22 cellular contexts compared by ENCODE assay signal in the genomic region with DNA sequence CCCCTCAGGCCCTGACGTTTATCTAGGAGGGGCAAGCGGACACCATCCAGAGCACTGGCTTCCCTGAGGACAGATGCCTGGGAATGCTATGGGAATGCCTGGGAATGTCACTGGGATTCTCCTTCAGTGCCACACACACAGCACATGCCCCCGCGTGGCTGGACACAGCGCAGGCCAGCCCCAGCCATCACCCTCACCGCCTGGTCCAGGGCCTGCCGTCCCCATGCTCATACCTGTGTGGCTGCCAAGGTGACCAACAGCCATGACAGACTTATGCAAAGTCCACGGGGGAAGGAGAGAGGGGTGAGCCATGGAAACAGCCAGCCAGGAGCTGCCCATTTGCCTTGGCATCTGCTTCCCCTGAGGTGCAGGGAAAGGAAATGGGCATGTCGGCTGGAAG. TPM values are rescaled to one million over a fixed set of nuclear protein-coding genes. Genes with fewer than 3 reads are reported as not detected.
DNase-seq lines count a peak whose midpoint lies in the region; ATAC-seq and TF ChIP-seq lines count a peak whose summit lies in the region.
"Had no signal": no experiment of that assay in that cellular context is flagged by ENCODE, and none has a peak within 500 bp of the region (broad histone marks: within the 10 kb centered on the region; RNA-seq: fewer than 3 reads in every experiment).

No MANE protein-coding gene starts in this region.

- no peak overlapping the region for H2BK5ac ChIP-seq in IMR-90 (ENCODE audit: low read depth, low read length, poor library complexity, severe bottlenecking)
- H2BK5ac ChIP-seq in neuronal stem cell (ENCODE audit: low read length) = no peak overlapping the region

- peaks cover 0 to 6% (median 0%) of the 10 kb centered on the region in 11 experiments; a peak in 1 of 22 replicates for H4K20me1 ChIP-seq in BLaER1 treated with 17β-estradiol and CSF1 and Interleukin-3, amounts not matched to agents 10 nM and 100 nM
- no peaks in the 10 kb centered on the region for H4K20me1 ChIP-seq in IMR-90 (ENCODE audit: insufficient read depth, low read length)

- no peak for TF ChIP-seq RAD21 in IMR-90 (IDR thresholded peaks at IDR 0.05; ENCODE audit: low read length)

- peaks cover 1 to 8% of the 10 kb centered on the region in 2 donors for H3K27me3 Mint-ChIP-seq in CD4-positive, alpha-beta memory T cell
- peaks cover 26% of the 10 kb centered on the region for H3K27me3 Mint-ChIP-seq in stimulated activated naive CD8-positive, alpha-beta T cell treated with anti-CD3 and anti-CD28 coated beads, Interleukin-15, amount 100 ng/mL, for 72 hours

- no peak overlapping the region for H2BK20ac ChIP-seq in IMR-90 (ENCODE audit: low read depth, low read length)

- H3K27ac Mint-ChIP-seq in CD4-positive, alpha-beta memory T cell = no peak overlapping the region
- H3K27ac Mint-ChIP-seq in stimulated activated naive CD8-positive, alpha-beta T cell treated with anti-CD3 and anti-CD28 coated beads, Interleukin-15, amount 100 ng/mL, for 72 hours = no peak overlapping the region
- H3K27ac Mint-ChIP-seq: CD14-positive monocyte; CD8-positive, alpha-beta T cell had no signal

- H3K4me3 ChIP-seq in BLaER1 treated with 17β-estradiol and CSF1 and Interleukin-3, amounts not matched to agents 10 nM and 100 nM = no peak overlapping the region
- H3K4me3 ChIP-seq in IMR-90 (ENCODE audit: insufficient read depth, low read depth, low read length) (no peak overlapping the region), neuronal stem cell (ENCODE audit: low read length in 2 of 2) (peak overlapping the region in 1 of 2 donors; percentile 13), aorta (ENCODE audit: low read length in 2 of 2) (no peak overlapping the region), ovary (no peak overlapping the region)
- H3K4me3 ChIP-seq in CD4-positive, alpha-beta memory T cell (ENCODE audit: low read length in 2 of 2) = no peak overlapping the region
- H3K4me3 ChIP-seq: GM12878 had no signal

- H3K9me3 Mint-ChIP-seq in CD4-positive, alpha-beta memory T cell = no peaks in the 10 kb centered on the region
- H3K9me3 Mint-ChIP-seq in stimulated activated naive CD8-positive, alpha-beta T cell treated with anti-CD3 and anti-CD28 coated beads, Interleukin-15, amount 100 ng/mL, for 72 hours = no peaks in the 10 kb centered on the region
- H3K9me3 Mint-ChIP-seq: CD8-positive, alpha-beta T cell had no signal

- H4K5ac ChIP-seq in IMR-90 (ENCODE audit: low read depth, low read length) = no peak overlapping the region

- no peak for ATAC-seq in IMR-90 (ENCODE audit: low read depth)
- no peak for ATAC-seq in aorta (ENCODE audit: low FRiP score)
- ATAC-seq in stimulated activated naive CD8-positive, alpha-beta T cell treated with anti-CD3 and anti-CD28 coated beads, Interleukin-15, amount 100 ng/mL, for 72 hours = no peak
- ATAC-seq: CD8-positive, alpha-beta T cell; GM12878 had no signal

- CTCF ChIA-PET in IMR-90 (lab: Yijun Ruan, JAX) = no interaction called here
- CTCF ChIA-PET in CD4-positive, alpha-beta memory T cell (lab: Charles Lee; ENCODE audit: partially characterized antibody) = no interaction called here

- no peak for DNase-seq in IMR-90
- no peak for DNase-seq in neuronal stem cell (ENCODE audit: low spot score)
- peak; percentile 27 to 41 for DNase-seq in aorta
- no peak for DNase-seq in ovary
- no peak for DNase-seq in CD4-positive, alpha-beta memory T cell
- no peak for DNase-seq in Kasumi-1 (lab: John Stamatoyannopoulos, UW)
- no peak for DNase-seq in stimulated activated naive CD8-positive, alpha-beta T cell treated with anti-CD3 and anti-CD28 coated beads, Interleukin-15, amount 100 ng/mL, for 72 hours
- DNase-seq: 8988T; ACHN; BE2C; C1 segment of cervical spinal cord; Caco-2; Calu3; CD4-positive, CD25-positive, alpha-beta regulatory T cell; CD8-positive, alpha-beta T cell; DMS79 treated with DMSO at 0.1 percent for 48 hours; GDM1 had no signal

- no peak overlapping the region for H2AK9ac ChIP-seq in IMR-90 (replicated peaks; ENCODE audit: low read depth, low read length, poor library complexity)

- no peak overlapping the region for H2BK120ac ChIP-seq in IMR-90 (ENCODE audit: low read depth, low read length)
- H2BK120ac ChIP-seq in neuronal stem cell (ENCODE audit: low read depth, low read length) = no peak overlapping the region

- H3K23ac ChIP-seq in IMR-90 (ENCODE audit: low read depth, low read length) = no peak overlapping the region
- no peak overlapping the region for H3K23ac ChIP-seq in neuronal stem cell (ENCODE audit: low read depth, low read length, poor library complexity)

- intact Hi-C loops in IMR-90 (cut with micrococcal nuclease) (no loop called here), aorta (cut with DNase I) (no loop called here), ovary (cut with DNase I) (no loop called here)
- intact Hi-C loops in CD4-positive, alpha-beta memory T cell (cut with micrococcal nuclease) = no loop called here

- H3K4ac ChIP-seq in IMR-90 (ENCODE audit: low read depth, low read length) (no peak overlapping the region), neuronal stem cell (ENCODE audit: low read length) (no peak overlapping the region)

- no peaks in the 10 kb centered on the region for H3K4me1 Mint-ChIP-seq in CD4-positive, alpha-beta memory T cell
- no peaks in the 10 kb centered on the region for H3K4me1 Mint-ChIP-seq in stimulated activated naive CD8-positive, alpha-beta T cell treated with anti-CD3 and anti-CD28 coated beads, Interleukin-15, amount 100 ng/mL, for 72 hours
- H3K4me1 Mint-ChIP-seq: CD14-positive monocyte; CD4-positive, CD25-positive, alpha-beta regulatory T cell had no signal

- no peak for TF ChIP-seq CTCF in IMR-90 (conservative IDR thresholded peaks at IDR 0.05; ENCODE audit: low read depth, low read length)
- TF ChIP-seq CTCF in ovary (IDR thresholded peaks at IDR 0.05) = no peak

- H2AK5ac ChIP-seq in IMR-90 (ENCODE audit: low read depth, low read length) = no peak overlapping the region
- H2AK5ac ChIP-seq in neuronal stem cell (ENCODE audit: low read depth, low read length) = no peak overlapping the region

- H3K4me3 Mint-ChIP-seq in CD4-positive, alpha-beta memory T cell = no peak overlapping the region
- H3K4me3 Mint-ChIP-seq in stimulated activated naive CD8-positive, alpha-beta T cell treated with anti-CD3 and anti-CD28 coated beads, Interleukin-15, amount 100 ng/mL, for 72 hours = no peak overlapping the region
- H3K4me3 Mint-ChIP-seq: CD14-positive monocyte; CD4-positive, CD25-positive, alpha-beta regulatory T cell; CD8-positive, alpha-beta T cell had no signal

- no peaks in the 10 kb centered on the region; a peak in 2 of 22 replicates for H3K27me3 ChIP-seq in BLaER1 treated with 17β-estradiol and CSF1 and Interleukin-3, amounts not matched to agents 10 nM and 100 nM
- H3K27me3 ChIP-seq in IMR-90 (ENCODE audit: control insufficient read depth, insufficient read depth, low read length) (peaks cover 35% of the 10 kb centered on the region), neuronal stem cell (ENCODE audit: control insufficient read depth in 3 of 3, insufficient read depth in 3 of 3, low read depth in 1 of 3, low read length in 3 of 3) (peaks cover 0 to 49% (median 0%) of the 10 kb centered on the region in 3 experiments), aorta (ENCODE audit: control insufficient read depth in 1 of 2, insufficient read depth in 2 of 2, low read length in 1 of 2) (no peaks in the 10 kb centered on the region), ovary (no peaks in the 10 kb centered on the region)
- no peaks in the 10 kb centered on the region for H3K27me3 ChIP-seq in CD4-positive, alpha-beta memory T cell (ENCODE audit: insufficient read depth, low read length)
- H3K27me3 ChIP-seq: BE2C had no signal

- H2BK15ac ChIP-seq in IMR-90 (ENCODE audit: low read depth, low read length) (no peak overlapping the region), neuronal stem cell (ENCODE audit: low read length) (no peak overlapping the region)

- H2AFZ ChIP-seq in IMR-90 (replicated peaks; ENCODE audit: low read length, poor library complexity) (peak overlapping the region; percentile 23), neuronal stem cell (ENCODE audit: low read length) (no peak overlapping the region)

- no peak for TF ChIP-seq POLR2A in IMR-90 (IDR thresholded peaks at IDR 0.05; ENCODE audit: low read depth, low read length)
- no peak for TF ChIP-seq POLR2A in ovary (IDR thresholded peaks at IDR 0.05)

- no peaks in the 10 kb centered on the region for H3K36me3 Mint-ChIP-seq in CD4-positive, alpha-beta memory T cell
- H3K36me3 Mint-ChIP-seq: CD14-positive monocyte; CD4-positive, CD25-positive, alpha-beta regulatory T cell; CD8-positive, alpha-beta T cell had no signal

- H3K14ac ChIP-seq in IMR-90 (replicated peaks; ENCODE audit: low read depth, low read length) (no peak overlapping the region), neuronal stem cell (ENCODE audit: low read length) (no peak overlapping the region)

- H3K18ac ChIP-seq in IMR-90 (ENCODE audit: low read depth, low read length) (no peak overlapping the region), neuronal stem cell (ENCODE audit: low read length) (peak overlapping the region; percentile 69)

- in situ Hi-C loops in IMR-90 (cut with MboI; ENCODE audit: low sequenced_read_pairs) = no loop called here

- H3K56ac ChIP-seq in IMR-90 (ENCODE audit: extremely low read depth, insufficient read depth, low read length) = no peak overlapping the region

- WGBS in IMR-90 (ENCODE audit: extremely low coverage in 2 of 2, insufficient read length in 1 of 2), 2 experiments = 37% methylated on average over 3 of the region's 9 CpGs; no CpG with 5 or more reads in 1 of the 2 experiments
- no CpG with 5 or more reads among the region's 9 CpGs for WGBS in neuronal stem cell (ENCODE audit: extremely low coverage in 2 of 2, insufficient read length in 2 of 2, insufficient replicate concordance in 1 of 2), 2 donors
- WGBS in aorta, 2 donors = 82 to 84% methylated on average over 9 of the region's 9 CpGs
- WGBS in ovary, 3 donors = 75 to 92% (median 83%) methylated on average over 9 of the region's 9 CpGs

- BruUV-seq in IMR-90 (replicated peaks; lab: Mats Ljungman, UMichigan) = no TSS peak

- no peaks in the 10 kb centered on the region for H3K9me1 ChIP-seq in IMR-90 (ENCODE audit: insufficient read depth, low read length)

- peak overlapping the region in 8 of 11 experiments; percentile 35 to 70 (median 54); a peak in 16 of 22 replicates for H3K4me2 ChIP-seq in BLaER1 treated with 17β-estradiol and CSF1 and Interleukin-3, amounts not matched to agents 10 nM and 100 nM
- H3K4me2 ChIP-seq in IMR-90 (ENCODE audit: low read depth, low read length) = no peak overlapping the region
- no peak overlapping the region for H3K4me2 ChIP-seq in neuronal stem cell (ENCODE audit: insufficient read depth, low read length, poor library complexity, severe bottlenecking)

- H3K36me3 ChIP-seq in BLaER1 treated with 17β-estradiol and CSF1 and Interleukin-3, amounts not matched to agents 10 nM and 100 nM = no peaks in the 10 kb centered on the region
- H3K36me3 ChIP-seq in IMR-90 (ENCODE audit: control insufficient read depth, insufficient read depth, low read length) (no peaks in the 10 kb centered on the region), neuronal stem cell (replicated peaks in 1 of 2; ENCODE audit: control insufficient read depth in 2 of 2, insufficient read depth in 2 of 2, low read length in 2 of 2) (no peaks in the 10 kb centered on the region), aorta (ENCODE audit: control insufficient read depth in 1 of 2, insufficient read depth in 2 of 2, low read length in 1 of 2) (no peaks in the 10 kb centered on the region), ovary (no peaks in the 10 kb centered on the region)
- H3K36me3 ChIP-seq in CD4-positive, alpha-beta memory T cell (ENCODE audit: insufficient read depth, low read length) = no peaks in the 10 kb centered on the region
- H3K36me3 ChIP-seq: BE2C had no signal

- H4K8ac ChIP-seq in IMR-90 (ENCODE audit: low read depth in 2 of 2, low read length in 2 of 2) = no peak overlapping the region
- no peak overlapping the region for H4K8ac ChIP-seq in neuronal stem cell (ENCODE audit: low read depth, low read length)

- no peaks in the 10 kb centered on the region for H3K79me1 ChIP-seq in IMR-90 (ENCODE audit: low read depth in 1 of 2, low read length in 2 of 2)
- peaks cover 2% of the 10 kb centered on the region for H3K79me1 ChIP-seq in neuronal stem cell (ENCODE audit: low read depth, low read length)

- POLR2A ChIA-PET in IMR-90 (lab: Charles Lee; ENCODE audit: unreplicated experiment) = no interaction called here
- POLR2A ChIA-PET in CD4-positive, alpha-beta memory T cell (lab: Charles Lee; ENCODE audit: partially characterized antibody) = no interaction called here

- H2BK12ac ChIP-seq in neuronal stem cell (ENCODE audit: low read length) = no peak overlapping the region

- TF ChIP-seq EP300 in ovary (IDR thresholded peaks at IDR 0.05) = no peak

- H4K91ac ChIP-seq in IMR-90 (ENCODE audit: insufficient read depth, low read depth, low read length) (no peak overlapping the region), neuronal stem cell (ENCODE audit: low read depth, low read length, poor library complexity) (no peak overlapping the region)

- dilution Hi-C loops in IMR-90 (cut with HindIII; ENCODE audit: low sequenced_read_pairs, unreplicated experiment) = no loop called here

- peaks cover 0 to 53% (median 34%) of the 10 kb centered on the region in 10 experiments; a peak in 17 of 20 replicates for H3K4me1 ChIP-seq in BLaER1 treated with 17β-estradiol and CSF1 and Interleukin-3, amounts not matched to agents 10 nM and 100 nM
- H3K4me1 ChIP-seq in IMR-90 (ENCODE audit: control insufficient read depth, insufficient read depth, low read length) = no peaks in the 10 kb centered on the region
- no peaks in the 10 kb centered on the region for H3K4me1 ChIP-seq in neuronal stem cell (ENCODE audit: control insufficient read depth in 2 of 2, insufficient read depth in 1 of 2, low read depth in 1 of 2, low read length in 2 of 2)
- H3K4me1 ChIP-seq in aorta (ENCODE audit: control insufficient read depth in 1 of 2, insufficient read depth in 2 of 2, low read length in 2 of 2) = no peaks in the 10 kb centered on the region
- no peaks in the 10 kb centered on the region for H3K4me1 ChIP-seq in ovary (ENCODE audit: insufficient read depth)
- no peaks in the 10 kb centered on the region for H3K4me1 ChIP-seq in CD4-positive, alpha-beta memory T cell (ENCODE audit: insufficient read depth, low read length)
- H3K4me1 ChIP-seq: BE2C, Caco-2 had no signal

- no peaks in the 10 kb centered on the region for H3K9me3 ChIP-seq in BLaER1 treated with 17β-estradiol and CSF1 and Interleukin-3, amounts not matched to agents 10 nM and 100 nM (replicated peaks in 1 of 11)
- no peaks in the 10 kb centered on the region for H3K9me3 ChIP-seq in IMR-90 (ENCODE audit: control insufficient read depth, insufficient read depth, low read length)
- no peaks in the 10 kb centered on the region for H3K9me3 ChIP-seq in neuronal stem cell (replicated peaks in 1 of 2; ENCODE audit: control insufficient read depth in 2 of 2, insufficient read depth in 1 of 2, low read depth in 1 of 2, low read length in 2 of 2)
- no peaks in the 10 kb centered on the region for H3K9me3 ChIP-seq in aorta (ENCODE audit: control insufficient read depth, low read length)
- H3K9me3 ChIP-seq in ovary = no peaks in the 10 kb centered on the region
- H3K9me3 ChIP-seq in CD4-positive, alpha-beta memory T cell (ENCODE audit: control insufficient read depth in 1 of 2, low read length in 2 of 2) = no peaks in the 10 kb centered on the region
- H3K9me3 ChIP-seq: BE2C, Caco-2 had no signal

- H3K27ac ChIP-seq in BLaER1 treated with 17β-estradiol and CSF1 and Interleukin-3, amounts not matched to agents 10 nM and 100 nM = no peak overlapping the region
- H3K27ac ChIP-seq in IMR-90 (ENCODE audit: insufficient read depth, low read length) (no peak overlapping the region), neuronal stem cell (replicated peaks; ENCODE audit: low read length) (no peak overlapping the region), aorta (ENCODE audit: low read depth in 1 of 2, low read length in 2 of 2) (no peak overlapping the region), ovary (no peak overlapping the region)
- no peak overlapping the region for H3K27ac ChIP-seq in CD4-positive, alpha-beta memory T cell (ENCODE audit: low read depth, low read length)

- H3K9ac ChIP-seq in BLaER1 treated with 17β-estradiol and CSF1 and Interleukin-3, amounts not matched to agents 10 nM and 100 nM = peak overlapping the region in 2 of 11 experiments; percentile 18 to 22; a peak in 1 of 22 replicates
- H3K9ac ChIP-seq in IMR-90 (ENCODE audit: low read depth, low read length) (no peak overlapping the region), neuronal stem cell (ENCODE audit: low read depth, low read length, poor library complexity) (peak overlapping the region; percentile 75)

RNA-seq across cellular contexts. Expression of a gene that starts 5.7 kb away (rescaled TPM):
- total RNA-seq in IMR-90 (2012; rRNA removed) (not detected in 2 replicates), aorta (not detected), ovary (not detected)
- polyA plus RNA-seq in IMR-90 (2012; rRNA removed) (not detected in 2 replicates), aorta (not detected), ovary (not detected)
- not detected in 2 replicates for polyA plus RNA-seq in IMR-90 (2012; cell fraction: cytosol; rRNA removed)
- polyA plus RNA-seq in IMR-90 (2012; cell fraction: nucleus; rRNA removed; ENCODE audit: low replicate concordance) = not detected in 2 replicates
- polyA plus RNA-seq in neuronal stem cell (2013, experiment 1 of 2) = not detected
- polyA plus RNA-seq in neuronal stem cell (2013, experiment 2 of 2) = not detected
- not detected for total RNA-seq in CD4-positive, alpha-beta memory T cell
- not detected for polyA plus RNA-seq in CD4-positive, alpha-beta memory T cell
- total RNA-seq: A673; Caco-2; Calu3; CD4-positive, CD25-positive, alpha-beta regulatory T cell; CD8-positive, alpha-beta T cell; GM12878 had no signal
- polyA plus RNA-seq: AG04450; CD14-positive monocyte; CD4-positive, CD25-positive, alpha-beta regulatory T cell; GM12878 had no signal

RNA-seq across cellular contexts. Expression of a gene that starts 37.2 kb away (rescaled TPM):
- total RNA-seq in IMR-90 (2012; rRNA removed) (8.6 TPM in 2 replicates), aorta (10 to 100 TPM in 1 of 2 donors, 1 to 10 TPM in 1; 9.3 to 12.7 TPM), ovary (10 to 100 TPM in 1 of 7 donors, 1 to 10 TPM in 6; 4.4 to 13.9 (median 8.0) TPM)
- polyA plus RNA-seq in IMR-90 (2012; rRNA removed) (21.1 and 23.0 TPM in 2 replicates), aorta (1 to 10 TPM; 4.8 to 9.8 TPM), ovary (1 to 10 TPM; 2.8 to 9.7 TPM)
- polyA plus RNA-seq in IMR-90 (2012; cell fraction: cytosol; rRNA removed) = 12.1 and 21.4 TPM in 2 replicates
- polyA plus RNA-seq in IMR-90 (2012; cell fraction: nucleus; rRNA removed; ENCODE audit: low replicate concordance) = 16.8 and 36.6 TPM in 2 replicates
- polyA plus RNA-seq in neuronal stem cell (2013, experiment 1 of 2) = 11.9 TPM
- 11.5 TPM for polyA plus RNA-seq in neuronal stem cell (2013, experiment 2 of 2)
- total RNA-seq in CD4-positive, alpha-beta memory T cell = 1 to 10 TPM; 1.4 to 1.5 TPM
- 1 to 10 TPM; 1.1 to 1.6 TPM for polyA plus RNA-seq in CD4-positive, alpha-beta memory T cell

Comparison
In these comparisons a context has a peak if more than half of its experiments do, and no peak if none do; other contexts are left out.
1. H3K4me2 ChIP-seq: peak in BLaER1 treated with 17β-estradiol and CSF1 and Interleukin-3, amounts not matched to agents 10 nM and 100 nM (8 of 11); none in IMR-90 (single experiment) and neuronal stem cell (single experiment).
2. DNase-seq: peak in aorta (2 of 2); none in IMR-90 (single experiment), neuronal stem cell (single experiment), ovary (0 of 5), CD4-positive, alpha-beta memory T cell (0 of 5), Kasumi-1 (0 of 2) and stimulated activated naive CD8-positive, alpha-beta T cell treated with anti-CD3 and anti-CD28 coated beads, Interleukin-15, amount 100 ng/mL, for 72 hours (0 of 2).